Comparison of ENCODE assay signal across 1 cellular context in genomic region chr11:57463596-57464342, GRCh38.
TF ChIP-seq lines count a peak whose summit lies in the region.

No MANE protein-coding gene starts in this region.

TF ChIP-seq in HepG2, 621 proteins besides CTCF, POLR2A, EP300 and RAD21:
- TF ChIP-seq, protein P1, sequence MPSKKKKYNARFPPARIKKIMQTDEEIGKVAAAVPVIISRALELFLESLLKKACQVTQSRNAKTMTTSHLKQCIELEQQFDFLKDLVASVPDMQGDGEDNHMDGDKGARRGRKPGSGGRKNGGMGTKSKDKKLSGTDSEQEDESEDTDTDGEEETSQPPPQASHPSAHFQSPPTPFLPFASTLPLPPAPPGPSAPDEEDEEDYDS (CRISPR knock-in tag; IDR thresholded peaks at IDR 0.05): no peak
- TF ChIP-seq, protein P2, sequence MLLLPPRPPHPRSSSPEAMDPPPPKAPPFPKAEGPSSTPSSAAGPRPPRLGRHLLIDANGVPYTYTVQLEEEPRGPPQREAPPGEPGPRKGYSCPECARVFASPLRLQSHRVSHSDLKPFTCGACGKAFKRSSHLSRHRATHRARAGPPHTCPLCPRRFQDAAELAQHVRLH (CRISPR knock-in tag; IDR thresholded peaks at IDR 0.05; ENCODE audit: borderline replicate concordance, low read depth): no peak
- TF ChIP-seq ZNF205 (CRISPR knock-in tag; IDR thresholded peaks at IDR 0.05) (no peak), DR1 (CRISPR knock-in tag; IDR thresholded peaks at IDR 0.05) (no peak), BRF2 (CRISPR knock-in tag; IDR thresholded peaks at IDR 0.05) (no peak), ZNF589 (CRISPR knock-in tag; conservative IDR thresholded peaks at IDR 0.05) (no peak), ZNF780A (CRISPR knock-in tag; IDR thresholded peaks at IDR 0.05) (no peak), NPAS2 (CRISPR knock-in tag; IDR thresholded peaks at IDR 0.05; ENCODE audit: borderline replicate concordance) (no peak), TMF1 (CRISPR knock-in tag; IDR thresholded peaks at IDR 0.05; ENCODE audit: low read depth) (no peak), TIGD3 (CRISPR knock-in tag; IDR thresholded peaks at IDR 0.05; ENCODE audit: borderline replicate concordance) (no peak), NFKBIZ (CRISPR knock-in tag; IDR thresholded peaks at IDR 0.05) (no peak), ZBTB2 (CRISPR knock-in tag; IDR thresholded peaks at IDR 0.05; ENCODE audit: low read depth) (no peak), RFX1 (IDR thresholded peaks at IDR 0.05) (no peak), SMAD9 (CRISPR knock-in tag; IDR thresholded peaks at IDR 0.05) (no peak), ZNF549 (CRISPR knock-in tag; IDR thresholded peaks at IDR 0.05) (no peak), ZNF614 (CRISPR knock-in tag; IDR thresholded peaks at IDR 0.05; ENCODE audit: borderline replicate concordance) (no peak), IKZF1 (IDR thresholded peaks at IDR 0.05) (no peak), SNRNP70 (IDR thresholded peaks at IDR 0.05; ENCODE audit: low read depth, low read length) (no peak)
TF ChIP-seq in HepG2: peak in this region for 0.
